In genomic region chr4:55297346-55297745, GRCh38 we compare ENCODE assay signal across 24 cellular contexts.
DNase-seq lines count a peak whose midpoint lies in the region; ATAC-seq and TF ChIP-seq lines count a peak whose summit lies in the region.
"Had no signal": no experiment of that assay in that cellular context is flagged by ENCODE, and none has a peak within 500 bp of the region (broad histone marks: within the 10 kb centered on the region; RNA-seq: fewer than 3 reads in every experiment).

No MANE protein-coding gene starts in this region.

- DNase-seq in ELF-1 (ENCODE audit: low read depth, low spot score) (peak; percentile 23), NCI-H226 (peak; percentile 49), astrocyte of the spinal cord (ENCODE audit: low read depth, low spot score) (peak; percentile 31), iris pigment epithelial cell (ENCODE audit: low read depth) (peak; percentile 52), DMS153 treated with DMSO at 0.1 percent for 48 hours (lab: John Stamatoyannopoulos, UW; ENCODE audit: unreplicated experiment) (no peak), NCI-H2107 (lab: John Stamatoyannopoulos, UW) (no peak)
- DNase-seq: activated CD4-positive, alpha-beta T cell treated with anti-CD3 and anti-CD28 coated beads for 36 hours; activated naive CD8-positive, alpha-beta T cell treated with anti-CD3 and anti-CD28 coated beads for 36 hours; activated T-cell treated with anti-CD3 and anti-CD28 coated beads, Interleukin-2, amount 50 U/mL, for 72 hours; body of pancreas; CD8-positive, alpha-beta T cell; colonic mucosa; endodermal cell; NCI-H1436; NCI-H2171 treated with DMSO at 0.1 percent for 48 hours; NCI-H82; occipital lobe; spleen; stimulated activated CD4-positive, alpha-beta T cell treated with anti-CD3 and anti-CD28 coated beads, Interleukin-4, amount 100 ng/mL, for 24 hours; stimulated activated naive CD8-positive, alpha-beta T cell treated with anti-CD3 and anti-CD28 coated beads, Interleukin-15, amount 100 ng/mL, for 72 hours; transverse colon had no signal

- in situ Hi-C loops in astrocyte of the spinal cord (cut with HindIII; ENCODE audit: low sequenced_read_pairs) = no loop called here

- H3K4me3 ChIP-seq in astrocyte of the spinal cord (ENCODE audit: low read depth, low read length) = no peak overlapping the region
- H3K4me3 ChIP-seq: body of pancreas, colonic mucosa, lung, spleen, transverse colon had no signal

- ATAC-seq in HG02623 (IDR thresholded peaks at IDR 0.05; ENCODE audit: unreplicated experiment) = no peak
- ATAC-seq: activated CD4-positive, alpha-beta T cell treated with anti-CD3 and anti-CD28 coated beads for 36 hours; activated T-cell treated with anti-CD3 and anti-CD28 coated beads, Interleukin-2, amount 50 U/mL, for 72 hours; body of pancreas; CD8-positive, alpha-beta T cell; SK-N-SH treated with all-trans-retinoic acid at 6 μM for 48 hours; stimulated activated naive CD8-positive, alpha-beta T cell treated with anti-CD3 and anti-CD28 coated beads, Interleukin-15, amount 100 ng/mL, for 72 hours had no signal

- TF ChIP-seq CTCF in astrocyte of the spinal cord (IDR thresholded peaks at IDR 0.05; ENCODE audit: low read depth, low read length) = no peak

Comparison
In these comparisons a context has a peak if more than half of its experiments do, and no peak if none do; other contexts are left out.
1. DNase-seq: peak in ELF-1 (single experiment), NCI-H226 (single experiment), astrocyte of the spinal cord (single experiment) and iris pigment epithelial cell (single experiment); none in DMS153 treated with DMSO at 0.1 percent for 48 hours (single experiment) and NCI-H2107 (single experiment).